ENCODE assay signal across 30 cellular contexts in the genomic region with DNA sequence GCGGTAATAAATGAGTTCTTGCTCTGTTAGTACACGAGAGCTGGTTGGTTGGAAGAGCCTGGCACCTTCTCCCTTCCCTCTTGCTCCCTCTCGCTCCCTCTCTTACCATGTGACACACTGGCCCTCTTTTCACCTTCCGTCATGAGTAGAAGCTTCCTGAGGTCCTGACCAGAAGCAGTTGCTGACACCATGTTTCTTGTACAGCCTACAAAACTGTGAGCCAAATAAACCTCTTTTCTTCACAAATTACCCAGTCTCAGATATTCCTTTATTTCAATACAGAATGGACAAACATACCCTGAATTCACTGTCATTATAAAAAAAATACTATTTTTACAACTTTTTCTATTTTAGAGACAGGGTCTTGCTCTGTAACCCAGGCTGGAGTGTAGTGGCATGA.
"Had no signal": no experiment of that assay in that cellular context is flagged by ENCODE, and none has a peak within 500 bp of the region (broad histone marks: within the 10 kb centered on the region; RNA-seq: fewer than 3 reads in every experiment).

No MANE protein-coding gene starts in this region.

- DNase-seq: hypothalamus; immature natural killer cell; left ventricle myocardium inferior; mesendoderm; naive B cell; natural killer cell; nephron progenitor cell; occipital lobe; retina; right cardiac atrium; stimulated activated CD4-positive, alpha-beta T cell treated with anti-CD3 and anti-CD28 coated beads, Interleukin-12 subunit alpha, Interleukin-12 subunit beta, amount 100 ng/mL, for 4 hours; stimulated activated CD4-positive, alpha-beta T cell treated with anti-CD3 and anti-CD28 coated beads, Interleukin-15, amount 100 ng/mL, for 24 hours; stimulated activated CD4-positive, alpha-beta T cell treated with anti-CD3 and anti-CD28 coated beads, Interleukin-2, amount 100 ng/mL, for 24 hours; stimulated activated CD4-positive, alpha-beta T cell treated with anti-CD3 and anti-CD28 coated beads, Interleukin-4, amount 100 ng/mL, for 1 hour; stimulated activated naive B cell treated with anti-CD40 and anti-IgM and Interleukin-4, amounts not matched to agents 10 μg/mL and 1 μg/mL and 100 μg/mL, for 72 hours; stimulated activated naive CD8-positive, alpha-beta T cell treated with anti-CD3 and anti-CD28 coated beads, Interleukin-15, Interleukin-2, amounts not matched to agents 100 U/mL and 50 U/mL, for 24 hours; stomach; tibial artery; trophoblast cell; upper lobe of right lung; uterus had no signal

- H3K9me3 ChIP-seq: neutrophil, prostate gland, thoracic aorta, tibial artery, upper lobe of right lung, uterus had no signal

- H3K9ac ChIP-seq: neural progenitor cell had no signal

- H3K4me3 Mint-ChIP-seq: immature natural killer cell; mesothelial cell of epicardium; natural killer cell; nephron progenitor cell; neural progenitor cell; stimulated activated naive B cell treated with anti-CD40 and anti-IgM and Interleukin-4, amounts not matched to agents 10 μg/mL and 1 μg/mL and 100 μg/mL, for 72 hours had no signal

- H3K27ac Mint-ChIP-seq: mesothelial cell of epicardium; naive B cell; natural killer cell; nephron progenitor cell; neural progenitor cell; stimulated activated naive B cell treated with anti-CD40 and anti-IgM and Interleukin-4, amounts not matched to agents 10 μg/mL and 1 μg/mL and 100 μg/mL, for 72 hours had no signal

- H3K27me3 ChIP-seq: neural progenitor cell, neutrophil, stomach, suprapubic skin, tibial artery, upper lobe of right lung, uterus had no signal

- H3K4me2 ChIP-seq: neural progenitor cell had no signal

- H2AFZ ChIP-seq: neural progenitor cell had no signal

- H3K36me3 ChIP-seq: left ventricle myocardium inferior, neural progenitor cell, neutrophil, prostate gland, stomach, suprapubic skin, thoracic aorta, tibial artery, upper lobe of right lung, uterus had no signal

- H3K27ac ChIP-seq: left ventricle myocardium inferior, neural progenitor cell, neutrophil, prostate gland, skin epidermis, stomach, suprapubic skin, thoracic aorta, tibial artery, upper lobe of right lung, uterus had no signal

- H3K4me1 ChIP-seq: prostate gland, suprapubic skin, tibial artery had no signal

- ATAC-seq: natural killer cell; right cardiac atrium; sciatic nerve; stimulated activated naive B cell treated with anti-CD40 and anti-IgM and Interleukin-4, amounts not matched to agents 10 μg/mL and 1 μg/mL and 100 μg/mL, for 72 hours; stimulated activated naive CD8-positive, alpha-beta T cell treated with anti-CD3 and anti-CD28 coated beads, Interleukin-15, Interleukin-2, amounts not matched to agents 100 U/mL and 50 U/mL, for 24 hours; upper lobe of right lung had no signal

- H3K4me3 ChIP-seq: left ventricle myocardium inferior, lung, neural progenitor cell, prostate gland, skin epidermis, stomach, suprapubic skin, thoracic aorta, tibial artery, upper lobe of right lung, uterus had no signal
